In genomic region chr12:88897723-88898122, GRCh38 we compare ENCODE assay signal across 16 cellular contexts.
DNase-seq lines count a peak whose midpoint lies in the region; ATAC-seq and TF ChIP-seq lines count a peak whose summit lies in the region.
"Had no signal": no experiment of that assay in that cellular context is flagged by ENCODE, and none has a peak within 500 bp of the region (broad histone marks: within the 10 kb centered on the region; RNA-seq: fewer than 3 reads in every experiment).

No MANE protein-coding gene starts in this region.

- peak overlapping the region; percentile 11 for H3K56ac ChIP-seq in IMR-90 (ENCODE audit: extremely low read depth, insufficient read depth, low read length)

- TF ChIP-seq RAD21 in IMR-90 (IDR thresholded peaks at IDR 0.05; ENCODE audit: low read length): no peak

- H3K4me1 ChIP-seq in ACC112 (ENCODE audit: control insufficient read depth, insufficient read depth, low read length, unreplicated experiment) (peaks cover 14% of the 10 kb centered on the region), IMR-90 (ENCODE audit: control insufficient read depth, insufficient read depth, low read length) (peaks cover 12% of the 10 kb centered on the region), mesenchymal stem cell (ENCODE audit: control insufficient read depth, insufficient read depth, low read depth, low read length) (no peaks in the 10 kb centered on the region)
- H3K4me1 ChIP-seq: sigmoid colon had no signal

- H3K4me3 ChIP-seq in ACC112 (ENCODE audit: low read depth, low read length) (no peak overlapping the region), IMR-90 (ENCODE audit: insufficient read depth, low read depth, low read length) (no peak overlapping the region), mesenchymal stem cell (ENCODE audit: insufficient read depth in 1 of 2, low read depth in 1 of 2, low read length in 2 of 2) (no peak overlapping the region)
- H3K4me3 ChIP-seq: sigmoid colon had no signal

- in situ Hi-C loops in IMR-90 (cut with MboI; ENCODE audit: low sequenced_read_pairs): no loop called here

- no peak overlapping the region for H2BK12ac ChIP-seq in mesenchymal stem cell (ENCODE audit: low read length in 2 of 2)

- peak overlapping the region; percentile 83 for H2BK20ac ChIP-seq in IMR-90 (ENCODE audit: low read depth, low read length)

- H3K9me1 ChIP-seq in IMR-90 (ENCODE audit: insufficient read depth, low read length): 0 out of 2 replicates have a peak, but pooled peaks cover 4% of the 10 kb centered on the region

- H3K79me1 ChIP-seq in IMR-90 (ENCODE audit: low read depth in 1 of 2, low read length in 2 of 2): no peaks in the 10 kb centered on the region
- no peaks in the 10 kb centered on the region for H3K79me1 ChIP-seq in mesenchymal stem cell (replicated peaks; ENCODE audit: low read length, poor library complexity, severe bottlenecking)

- no peak for TF ChIP-seq POLR2A in IMR-90 (IDR thresholded peaks at IDR 0.05; ENCODE audit: low read depth, low read length)

- H2AK5ac ChIP-seq in IMR-90 (ENCODE audit: low read depth, low read length): peak overlapping the region; percentile 50
- no peak overlapping the region for H2AK5ac ChIP-seq in mesenchymal stem cell (ENCODE audit: low read length, severe bottlenecking)

- H3K27ac ChIP-seq in ACC112 (ENCODE audit: low read depth, low read length): peak overlapping the region; percentile 33; the same call in 1 of the 2 replicates
- peak overlapping the region; percentile 70 for H3K27ac ChIP-seq in IMR-90 (ENCODE audit: insufficient read depth, low read length)
- peak overlapping the region; percentile 58 for H3K27ac ChIP-seq in mesenchymal stem cell (ENCODE audit: low read length, poor library complexity, severe bottlenecking)
- H3K27ac ChIP-seq: epithelial cell of prostate, sigmoid colon had no signal

- CTCF ChIA-PET in IMR-90 (lab: Yijun Ruan, JAX): no interaction called here

- peak; percentile 71 for DNase-seq in IMR-90
- no peak for DNase-seq in endothelial cell (ENCODE audit: low spot score)
- DNase-seq in mesenchymal stem cell: peak; percentile 72
- DNase-seq in foreskin melanocyte: no peak
- no peak for DNase-seq in activated T-cell treated with anti-CD3 and anti-CD28 coated beads, Interleukin-2, amount 50 U/mL, for 4 hours
- no peak for DNase-seq in activated CD4-positive, alpha-beta T cell treated with anti-CD3 and anti-CD28 coated beads, Interleukin-2, amount 50 U/mL, for 48 hours
- DNase-seq in putamen (ENCODE audit: low spot score): no peak
- DNase-seq: activated CD4-positive, alpha-beta T cell treated with anti-CD3 and anti-CD28 coated beads for 1 hour; Calu3; hypothalamus; sigmoid colon; stimulated activated CD4-positive, alpha-beta T cell treated with anti-CD3 and anti-CD28 coated beads, Interleukin-4, amount 100 ng/mL, for 1 hour had no signal

- H3K14ac ChIP-seq in IMR-90 (replicated peaks; ENCODE audit: low read depth, low read length) (peak overlapping the region; percentile 46), mesenchymal stem cell (ENCODE audit: low read length in 2 of 2) (no peak overlapping the region)

- WGBS in IMR-90 (ENCODE audit: extremely low coverage in 2 of 2, insufficient read length in 1 of 2), 2 experiments: no CpG with 5 or more reads among the region's 1 CpG
- WGBS in mesenchymal stem cell: no CpG with 5 or more reads among the region's 1 CpG

- H3K23ac ChIP-seq in IMR-90 (ENCODE audit: low read depth, low read length) (peak overlapping the region; percentile 2; the same call in 1 of the 2 replicates), mesenchymal stem cell (ENCODE audit: low read length in 2 of 2) (no peak overlapping the region)

- peaks cover 40% of the 10 kb centered on the region for H3K4me1 Mint-ChIP-seq in endothelial cell (ENCODE audit: unreplicated experiment)
- no peaks in the 10 kb centered on the region for H3K4me1 Mint-ChIP-seq in activated T-cell treated with anti-CD3 and anti-CD28 coated beads, Interleukin-2, amount 50 U/mL, for 4 hours (ENCODE audit: low read depth)
- H3K4me1 Mint-ChIP-seq: activated naive CD4-positive, alpha-beta T cell treated with anti-CD3 and anti-CD28 coated beads, Interleukin-2, amount 50 U/mL, for 24 hours had no signal

- no peaks in the 10 kb centered on the region for H3K36me3 ChIP-seq in ACC112 (ENCODE audit: insufficient read depth, low read length)
- H3K36me3 ChIP-seq in IMR-90 (ENCODE audit: control insufficient read depth, insufficient read depth, low read length): no peaks in the 10 kb centered on the region
- H3K36me3 ChIP-seq in mesenchymal stem cell (ENCODE audit: control insufficient read depth in 1 of 2, insufficient read depth in 2 of 2, low read depth in 1 of 2, low read length in 2 of 2): no peaks in the 10 kb centered on the region
- H3K36me3 ChIP-seq: sigmoid colon had no signal

- H3K9me3 Mint-ChIP-seq in endothelial cell (ENCODE audit: unreplicated experiment): no peaks in the 10 kb centered on the region
- H3K9me3 Mint-ChIP-seq in activated T-cell treated with anti-CD3 and anti-CD28 coated beads, Interleukin-2, amount 50 U/mL, for 4 hours: no peaks in the 10 kb centered on the region
- H3K9me3 Mint-ChIP-seq: activated naive CD4-positive, alpha-beta T cell treated with anti-CD3 and anti-CD28 coated beads, Interleukin-2, amount 50 U/mL, for 24 hours; neural crest cell had no signal

- H2AFZ ChIP-seq in ACC112 (ENCODE audit: low read length, unreplicated experiment) (peak overlapping the region; percentile 8), IMR-90 (replicated peaks; ENCODE audit: low read length, poor library complexity) (peak overlapping the region; percentile 2), mesenchymal stem cell (ENCODE audit: low read depth, low read length) (no peak overlapping the region)

- peak overlapping the region; percentile 10 for H3K4me2 ChIP-seq in IMR-90 (ENCODE audit: low read depth, low read length)
- no peak overlapping the region for H3K4me2 ChIP-seq in mesenchymal stem cell (ENCODE audit: low read length, poor library complexity, severe bottlenecking)

- H3K27me3 Mint-ChIP-seq in endothelial cell (ENCODE audit: unreplicated experiment): no peaks in the 10 kb centered on the region
- no peaks in the 10 kb centered on the region for H3K27me3 Mint-ChIP-seq in activated T-cell treated with anti-CD3 and anti-CD28 coated beads, Interleukin-2, amount 50 U/mL, for 4 hours (ENCODE audit: low read depth)

- H2BK15ac ChIP-seq in IMR-90 (ENCODE audit: low read depth, low read length) (peak overlapping the region; percentile 56), mesenchymal stem cell (ENCODE audit: low read depth, poor library complexity, severe bottlenecking) (no peak overlapping the region)

- POLR2A ChIA-PET in IMR-90 (lab: Charles Lee; ENCODE audit: unreplicated experiment): no interaction called here

- intact Hi-C loops in IMR-90 (cut with micrococcal nuclease): no loop called here

- no peak; the same call in 1 of the 2 replicates for ATAC-seq in IMR-90 (ENCODE audit: low read depth)
- ATAC-seq in activated T-cell treated with anti-CD3 and anti-CD28 coated beads, Interleukin-2, amount 50 U/mL, for 4 hours: no peak

- TF ChIP-seq CTCF in IMR-90 (conservative IDR thresholded peaks at IDR 0.05; ENCODE audit: low read depth, low read length): no peak
- no peak for TF ChIP-seq CTCF in endothelial cell (IDR thresholded peaks at IDR 0.05; ENCODE audit: unreplicated experiment)

- H2BK5ac ChIP-seq in IMR-90 (ENCODE audit: low read depth, low read length, poor library complexity, severe bottlenecking): peak overlapping the region; percentile 36
- no peak overlapping the region for H2BK5ac ChIP-seq in mesenchymal stem cell (ENCODE audit: low read depth, low read length, poor library complexity, severe bottlenecking)

- H3K9ac ChIP-seq in IMR-90 (ENCODE audit: low read depth, low read length) (no peak overlapping the region), mesenchymal stem cell (ENCODE audit: low read length) (peak overlapping the region; percentile 85)

- no TSS peak for BruUV-seq in IMR-90 (replicated peaks; lab: Mats Ljungman, UMichigan)

- H4K8ac ChIP-seq in IMR-90 (ENCODE audit: low read depth in 2 of 2, low read length in 2 of 2) (peak overlapping the region; percentile 25 to 79; a peak in 3 of 4 replicates), mesenchymal stem cell (ENCODE audit: low read length) (no peak overlapping the region)

- H2BK120ac ChIP-seq in IMR-90 (ENCODE audit: low read depth, low read length) (peak overlapping the region; percentile 80), mesenchymal stem cell (ENCODE audit: low read depth, low read length) (no peak overlapping the region)

- H4K91ac ChIP-seq in IMR-90 (ENCODE audit: insufficient read depth, low read depth, low read length) (peak overlapping the region; percentile 43), mesenchymal stem cell (ENCODE audit: low read length) (no peak overlapping the region)

- peak overlapping the region; percentile 67 for H4K5ac ChIP-seq in IMR-90 (ENCODE audit: low read depth, low read length)

- H3K79me2 ChIP-seq in ACC112 (ENCODE audit: control insufficient read depth, insufficient read depth, low read length, unreplicated experiment): no peaks in the 10 kb centered on the region

- no peak overlapping the region for H3K4me3 Mint-ChIP-seq in endothelial cell (ENCODE audit: unreplicated experiment)
- H3K4me3 Mint-ChIP-seq in activated T-cell treated with anti-CD3 and anti-CD28 coated beads, Interleukin-2, amount 50 U/mL, for 4 hours: no peak overlapping the region
- H3K4me3 Mint-ChIP-seq: activated naive CD4-positive, alpha-beta T cell treated with anti-CD3 and anti-CD28 coated beads, Interleukin-2, amount 50 U/mL, for 24 hours; neural crest cell had no signal

- no peaks in the 10 kb centered on the region for H3K36me3 Mint-ChIP-seq in endothelial cell (ENCODE audit: low read depth, unreplicated experiment)
- no peaks in the 10 kb centered on the region for H3K36me3 Mint-ChIP-seq in activated T-cell treated with anti-CD3 and anti-CD28 coated beads, Interleukin-2, amount 50 U/mL, for 4 hours (ENCODE audit: insufficient read depth)
- H3K36me3 Mint-ChIP-seq: activated naive CD4-positive, alpha-beta T cell treated with anti-CD3 and anti-CD28 coated beads, Interleukin-2, amount 50 U/mL, for 24 hours had no signal

- dilution Hi-C loops in IMR-90 (cut with HindIII; ENCODE audit: low sequenced_read_pairs, unreplicated experiment): no loop called here

- H3K4ac ChIP-seq in IMR-90 (ENCODE audit: low read depth, low read length) (peak overlapping the region; percentile 82), mesenchymal stem cell (ENCODE audit: low read depth in 1 of 2, low read length in 2 of 2) (no peak overlapping the region)

- peak overlapping the region; percentile 93 for H3K18ac ChIP-seq in IMR-90 (ENCODE audit: low read depth, low read length)
- H3K18ac ChIP-seq in mesenchymal stem cell (ENCODE audit: low read depth in 1 of 2, low read length in 2 of 2): no peak overlapping the region

- H3K27ac Mint-ChIP-seq in endothelial cell (ENCODE audit: unreplicated experiment): peak overlapping the region; percentile 99
- H3K27ac Mint-ChIP-seq: activated naive CD4-positive, alpha-beta T cell treated with anti-CD3 and anti-CD28 coated beads, Interleukin-2, amount 50 U/mL, for 24 hours had no signal

- H4K20me1 ChIP-seq in IMR-90 (ENCODE audit: insufficient read depth, low read length): no peaks in the 10 kb centered on the region

- H2AK9ac ChIP-seq in IMR-90 (replicated peaks; ENCODE audit: low read depth, low read length, poor library complexity): no peak overlapping the region

- H3K27me3 ChIP-seq in ACC112 (ENCODE audit: insufficient read depth, low read length): no peaks in the 10 kb centered on the region
- no peaks in the 10 kb centered on the region for H3K27me3 ChIP-seq in IMR-90 (ENCODE audit: control insufficient read depth, insufficient read depth, low read length)
- H3K27me3 ChIP-seq in mesenchymal stem cell (ENCODE audit: control insufficient read depth in 1 of 2, insufficient read depth in 1 of 2, low read length in 2 of 2): no peaks in the 10 kb centered on the region
- H3K27me3 ChIP-seq: sigmoid colon had no signal

- H3K9me3 ChIP-seq in IMR-90 (ENCODE audit: control insufficient read depth, insufficient read depth, low read length) (no peaks in the 10 kb centered on the region), mesenchymal stem cell (ENCODE audit: control insufficient read depth, low read length) (no peaks in the 10 kb centered on the region)
- H3K9me3 ChIP-seq: sigmoid colon had no signal

Comparison
In these comparisons a context has a peak if more than half of its experiments do, and no peak if none do; other contexts are left out.
1. DNase-seq: peak in IMR-90 (single experiment) and mesenchymal stem cell (single experiment); none in endothelial cell (single experiment), foreskin melanocyte (single experiment), activated T-cell treated with anti-CD3 and anti-CD28 coated beads, Interleukin-2, amount 50 U/mL, for 4 hours (single experiment), activated CD4-positive, alpha-beta T cell treated with anti-CD3 and anti-CD28 coated beads, Interleukin-2, amount 50 U/mL, for 48 hours (0 of 2) and putamen (single experiment).
2. Peak in every context shown above with its lines, with median percentiles within 50 percentile points of each other: H3K27ac ChIP-seq.